8 cellular contexts compared by ENCODE assay signal in the genomic region with DNA sequence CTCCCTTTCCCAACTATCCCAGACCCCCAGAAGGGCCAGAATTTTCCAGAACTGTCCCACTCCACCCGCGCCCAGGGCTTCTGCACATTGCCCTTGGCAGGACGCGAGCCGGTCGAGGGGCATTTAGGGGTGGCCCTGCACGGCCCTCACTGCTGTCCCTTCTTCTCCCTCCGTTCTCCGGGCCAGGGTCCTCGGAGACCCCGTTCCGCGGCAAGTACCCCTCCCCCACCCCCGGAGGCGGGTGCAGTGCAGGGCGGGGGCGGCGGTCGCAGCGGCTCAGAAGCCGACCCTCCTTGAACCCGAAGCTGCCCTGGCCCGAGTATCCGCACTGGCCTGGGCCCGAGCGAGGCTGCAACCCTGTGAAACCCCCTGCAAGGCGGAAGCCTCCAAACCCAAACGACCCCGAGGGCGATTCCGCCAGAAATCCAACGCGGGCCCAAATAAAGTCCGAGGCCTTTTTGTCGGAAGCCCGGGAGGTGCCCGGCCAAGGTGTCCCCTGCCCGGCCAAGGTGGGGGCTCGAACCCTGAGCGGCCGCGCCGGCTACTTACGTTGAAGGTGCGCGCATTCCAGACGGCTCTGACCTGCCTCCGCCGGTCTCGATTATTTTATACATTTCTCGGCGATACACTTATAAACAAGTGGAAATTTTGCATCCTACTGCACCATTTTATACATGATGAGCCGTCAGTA. TPM values are rescaled to one million over a fixed set of nuclear protein-coding genes. Genes with fewer than 3 reads are reported as not detected.
DNase-seq lines count a peak whose midpoint lies in the region; ATAC-seq and TF ChIP-seq lines count a peak whose summit lies in the region.

No MANE protein-coding gene starts in this region.

- in situ Hi-C loops in HAP-1 (cut with MboI; ENCODE audit: low sequenced_read_pairs) = loop anchor here (25.0 kb wide), 1 partner anchor 595 kb away; no protein-coding TSS in a partner anchor

- H3K36me3 ChIP-seq in HAP-1 (replicated peaks) (no peaks in the 10 kb centered on the region), RWPE2 (ENCODE audit: low read depth) (no peaks in the 10 kb centered on the region), right atrium auricular region (no peaks in the 10 kb centered on the region)

- H3K9me3 ChIP-seq in HAP-1 (no peaks in the 10 kb centered on the region), RWPE2 (ENCODE audit: severe bottlenecking) (no peaks in the 10 kb centered on the region), right atrium auricular region (no peaks in the 10 kb centered on the region)

- DNase-seq in HAP-1 (ENCODE audit: low spot score in 2 of 2) (peak in 1 of 2 experiments; percentile 28), RWPE2 (ENCODE audit: low spot score) (no peak), right atrium auricular region (ENCODE audit: low spot score) (no peak), skeletal muscle cell (ENCODE audit: low read depth) (no peak), NK-92 (lab: John Stamatoyannopoulos, UW; ENCODE audit: unreplicated experiment) (no peak)
- DNase-seq in effector CD8-positive, alpha-beta T cell (lab: John Stamatoyannopoulos, UW) = no peak

- H3K4me1 ChIP-seq in HAP-1 (peaks cover 8% of the 10 kb centered on the region), RWPE2 (ENCODE audit: insufficient read depth, poor library complexity, severe bottlenecking) (no peaks in the 10 kb centered on the region), right atrium auricular region (peaks cover 0 to 30% of the 10 kb centered on the region in 2 donors)

- H3K27ac ChIP-seq in RWPE2 (ENCODE audit: poor library complexity, severe bottlenecking) (no peak overlapping the region), right atrium auricular region (no peak overlapping the region)

- H3K27me3 ChIP-seq in HAP-1 (ENCODE audit: low read depth) = no peaks in the 10 kb centered on the region
- peaks cover 56% of the 10 kb centered on the region for H3K27me3 ChIP-seq in RWPE2 (ENCODE audit: insufficient read depth, poor library complexity, severe bottlenecking)
- peaks cover 35 to 36% of the 10 kb centered on the region in 2 donors for H3K27me3 ChIP-seq in right atrium auricular region

- TF ChIP-seq CTCF in RWPE2 (IDR thresholded peaks at IDR 0.05; ENCODE audit: poor library complexity, severe bottlenecking) = no peak
- TF ChIP-seq CTCF in right atrium auricular region (IDR thresholded peaks at IDR 0.05) = no peak

- no peak for ATAC-seq in RWPE2 (ENCODE audit: low read depth)
- no peak for ATAC-seq in GM21576 (IDR thresholded peaks at IDR 0.05; ENCODE audit: unreplicated experiment)
- no peak for ATAC-seq in GM18498 (IDR thresholded peaks at IDR 0.05; ENCODE audit: unreplicated experiment)

- peak overlapping the region; percentile 24 for H3K4me3 ChIP-seq in HAP-1
- H3K4me3 ChIP-seq in RWPE2 (ENCODE audit: severe bottlenecking) = peak overlapping the region; percentile 30
- peak overlapping the region; percentile 23 to 49 for H3K4me3 ChIP-seq in right atrium auricular region
- peak overlapping the region; percentile 13 for H3K4me3 ChIP-seq in skeletal muscle cell (ENCODE audit: low read depth, low read length)

RNA-seq across cellular contexts. Expression of a gene that starts 53.2 kb away (rescaled TPM):
- total RNA-seq in right atrium auricular region = 10 to 100 TPM; 18.2 to 27.1 TPM
